9 cellular contexts compared by ENCODE assay signal in the genomic region with DNA sequence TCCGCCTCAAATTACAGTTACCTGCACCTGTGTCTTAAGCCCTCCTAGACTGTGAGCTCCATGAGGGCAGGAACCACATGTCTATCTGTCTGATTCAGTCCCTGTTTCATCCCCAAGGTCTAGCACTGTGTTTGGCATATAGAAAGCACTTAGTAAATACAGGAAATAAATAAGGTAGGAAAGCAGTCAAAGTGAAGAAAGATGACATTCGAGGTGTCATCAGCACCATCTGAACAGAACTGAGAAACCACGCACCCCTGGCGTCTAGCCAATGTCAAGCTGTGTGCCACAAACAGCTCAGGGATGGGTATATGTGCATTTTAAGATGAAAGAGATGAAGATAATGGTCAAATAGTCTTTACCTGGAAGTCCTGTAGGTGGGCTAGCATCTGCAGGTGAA.
DNase-seq lines count a peak whose midpoint lies in the region; ATAC-seq and TF ChIP-seq lines count a peak whose summit lies in the region.
"Had no signal": no experiment of that assay in that cellular context is flagged by ENCODE, and none has a peak within 500 bp of the region (broad histone marks: within the 10 kb centered on the region; RNA-seq: fewer than 3 reads in every experiment).

No MANE protein-coding gene starts in this region.

- POLR2A ChIA-PET in CD4-positive, alpha-beta T cell (lab: Charles Lee), result interaction anchor here (0.7 kb wide), 1 partner anchor 39 kb away, joined by 3 read pairs; no protein-coding TSS in a partner anchor
- POLR2A ChIA-PET in RWPE1 (lab: Yijun Ruan, JAX; ENCODE audit: low non-redundant PET), result no interaction called here

- peaks cover 84% of the 10 kb centered on the region for H3K36me3 Mint-ChIP-seq in CD4-positive, alpha-beta T cell (ENCODE audit: low read depth)

- CTCF ChIA-PET in CD4-positive, alpha-beta T cell (lab: Charles Lee), result interaction anchor here (1.1 kb wide), 1 partner anchor 25 kb away, joined by 3 read pairs; no protein-coding TSS in a partner anchor
- CTCF ChIA-PET in RWPE1 (lab: Yijun Ruan, JAX), result no interaction called here

- H3K27me3 Mint-ChIP-seq in CD4-positive, alpha-beta T cell, result no peaks in the 10 kb centered on the region

- peak; percentile 82 for ATAC-seq in CD4-positive, alpha-beta T cell (ENCODE audit: poor library complexity)
- no peak for ATAC-seq in HG02763 (IDR thresholded peaks at IDR 0.05; ENCODE audit: unreplicated experiment)
- ATAC-seq in HG03196 (IDR thresholded peaks at IDR 0.05; ENCODE audit: unreplicated experiment), result no peak

- H3K27ac ChIP-seq in CD4-positive, alpha-beta T cell (ENCODE audit: low read depth, low read length), result no peak overlapping the region
- H3K27ac ChIP-seq in RWPE1, result no peak overlapping the region
- H3K27ac ChIP-seq: tibial nerve had no signal

- peaks cover 29% of the 10 kb centered on the region for H3K4me1 Mint-ChIP-seq in CD4-positive, alpha-beta T cell (ENCODE audit: low read depth)

- intact Hi-C loops in CD4-positive, alpha-beta T cell (cut with DNase I, micrococcal nuclease), result no loop called here

- TF ChIP-seq CTCF in CD4-positive, alpha-beta T cell (IDR thresholded peaks at IDR 0.05), result no peak
- TF ChIP-seq CTCF in RWPE1 (conservative IDR thresholded peaks at IDR 0.05; ENCODE audit: low read depth), result no peak

- DNase-seq in CD4-positive, alpha-beta T cell, result peak; percentile 37 to 61 (median 46)
- DNase-seq in activated CD4-positive, alpha-beta T cell treated with anti-CD3 and anti-CD28 coated beads for 24 hours (ENCODE audit: low read depth in 2 of 2), result peak; percentile 36 to 46
- DNase-seq in activated naive CD4-positive, alpha-beta T cell treated with Interleukin-2 at 50 U/mL for 16 hours, result peak; percentile 79
- DNase-seq in stimulated activated CD4-positive, alpha-beta T cell treated with anti-CD3 and anti-CD28 coated beads, Interleukin-4, amount 100 ng/mL, for 24 hours, result peak; percentile 69
- DNase-seq in NCI-H146 treated with DMSO at 0.1 percent for 48 hours (lab: John Stamatoyannopoulos, UW; ENCODE audit: unreplicated experiment) (no peak), RWPE1 (ENCODE audit: low spot score) (no peak)

- no peaks in the 10 kb centered on the region for H3K9me3 ChIP-seq in CD4-positive, alpha-beta T cell (ENCODE audit: control insufficient read depth, low read length)
- H3K9me3 ChIP-seq: tibial nerve had no signal

- H3K27ac Mint-ChIP-seq in CD4-positive, alpha-beta T cell, result peak overlapping the region; percentile 81

- no peaks in the 10 kb centered on the region for H3K27me3 ChIP-seq in CD4-positive, alpha-beta T cell (ENCODE audit: control insufficient read depth, insufficient read depth, low read length)
- H3K27me3 ChIP-seq: tibial nerve had no signal

- no peaks in the 10 kb centered on the region for H3K9me3 Mint-ChIP-seq in CD4-positive, alpha-beta T cell

- H3K4me3 Mint-ChIP-seq in CD4-positive, alpha-beta T cell, result no peak overlapping the region

Comparison
In these comparisons a context has a peak if more than half of its experiments do, and no peak if none do; other contexts are left out.
1. DNase-seq: peak in CD4-positive, alpha-beta T cell (10 of 10), activated CD4-positive, alpha-beta T cell treated with anti-CD3 and anti-CD28 coated beads for 24 hours (2 of 2), activated naive CD4-positive, alpha-beta T cell treated with Interleukin-2 at 50 U/mL for 16 hours (single experiment) and stimulated activated CD4-positive, alpha-beta T cell treated with anti-CD3 and anti-CD28 coated beads, Interleukin-4, amount 100 ng/mL, for 24 hours (single experiment); none in NCI-H146 treated with DMSO at 0.1 percent for 48 hours (single experiment) and RWPE1 (single experiment).